25 cellular contexts compared by ENCODE assay signal in the genomic region with DNA sequence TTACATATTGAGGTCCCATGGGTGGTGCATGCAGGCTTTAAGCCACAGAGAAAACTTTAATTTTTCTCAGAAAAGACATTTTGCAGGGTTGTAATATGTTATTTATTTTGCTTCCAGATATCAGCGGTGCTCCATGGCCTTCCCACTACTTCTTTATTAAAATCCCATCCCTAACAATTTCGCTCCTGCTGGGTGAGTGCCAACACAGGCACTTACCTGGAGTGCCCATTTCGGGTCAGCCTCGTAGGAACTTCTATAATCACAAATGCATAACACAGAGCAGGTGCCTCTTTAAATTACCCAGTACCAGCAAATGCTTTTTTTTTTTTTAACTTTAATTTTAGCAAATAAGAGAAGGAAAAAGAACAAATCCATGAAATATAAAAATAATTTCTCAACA.
"Had no signal": no experiment of that assay in that cellular context is flagged by ENCODE, and none has a peak within 500 bp of the region (broad histone marks: within the 10 kb centered on the region; RNA-seq: fewer than 3 reads in every experiment).

No MANE protein-coding gene starts in this region.

- DNase-seq: activated CD4-positive, alpha-beta memory T cell treated with anti-CD3 and anti-CD28 coated beads for 36 hours; activated CD4-positive, alpha-beta T cell treated with anti-CD3 and anti-CD28 coated beads for 48 hours; activated CD8-positive, alpha-beta memory T cell treated with anti-CD3 and anti-CD28 coated beads, Interleukin-2, amount 50 U/mL, for 48 hours; activated gamma-delta T cell; activated naive CD4-positive, alpha-beta T cell treated with anti-CD3 and anti-CD28 coated beads, Interleukin-2, amount 10 ng/mL, durations not matched to agents 7 days and 5 days; activated T-cell treated with anti-CD3 and anti-CD28 coated beads, Interleukin-2, amount 50 U/mL, for 24 hours; amniotic stem cell; brain microvascular endothelial cell; cortex of kidney; foreskin fibroblast; heart left ventricle; hypothalamus; immature natural killer cell; kidney; left colon; mammary epithelial cell; ovary; right lobe of liver; stimulated activated CD4-positive, alpha-beta T cell treated with anti-CD3 and anti-CD28 coated beads, Interleukin-12 subunit alpha, Interleukin-12 subunit beta, amount 100 ng/mL, for 4 hours; stimulated activated CD4-positive, alpha-beta T cell treated with anti-CD3 and anti-CD28 coated beads, Interleukin-4, amount 100 ng/mL, for 1 hour; stimulated activated naive CD8-positive, alpha-beta T cell treated with anti-CD3 and anti-CD28 coated beads, Interleukin-15, Interleukin-2, amounts not matched to agents 100 U/mL and 50 U/mL, for 24 hours; testis; trophoblast cell; WERI-Rb-1 had no signal

- H3K9me3 ChIP-seq: heart left ventricle, neutrophil, ovary, right lobe of liver, testis had no signal

- H3K27ac ChIP-seq: brain microvascular endothelial cell, heart left ventricle, neutrophil, ovary, right lobe of liver, testis, WERI-Rb-1 had no signal

- H3K36me3 ChIP-seq: brain microvascular endothelial cell, heart left ventricle, neutrophil, ovary, right lobe of liver, WERI-Rb-1 had no signal

- H3K27me3 ChIP-seq: brain microvascular endothelial cell, heart left ventricle, neutrophil, ovary, right lobe of liver, testis had no signal

- H3K4me1 ChIP-seq: heart left ventricle, right lobe of liver, testis had no signal

- H3K4me3 ChIP-seq: heart left ventricle, ovary, right lobe of liver, testis had no signal
